Comparison of ENCODE assay signal across 14 cellular contexts in the genomic region with DNA sequence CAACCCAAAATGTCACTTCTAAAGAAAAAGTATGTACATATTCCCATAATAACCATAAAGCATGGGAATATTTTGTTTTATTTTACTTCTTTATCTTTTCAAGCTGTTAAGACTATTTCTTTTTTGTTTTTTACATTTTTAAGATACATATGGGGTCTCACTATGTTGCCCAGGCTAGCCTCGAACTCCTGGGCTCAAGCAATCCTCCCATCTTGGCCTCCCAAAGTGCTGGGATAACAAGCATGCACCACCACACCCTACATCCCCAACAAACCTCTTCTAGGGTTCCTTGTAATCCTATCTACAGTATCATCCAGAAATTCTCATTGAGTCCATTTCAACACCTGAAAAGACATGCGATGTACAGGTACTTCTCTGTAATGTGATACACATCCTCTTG.
DNase-seq lines count a peak whose midpoint lies in the region; ATAC-seq and TF ChIP-seq lines count a peak whose summit lies in the region.
"Had no signal": no experiment of that assay in that cellular context is flagged by ENCODE, and none has a peak within 500 bp of the region (broad histone marks: within the 10 kb centered on the region; RNA-seq: fewer than 3 reads in every experiment).

No MANE protein-coding gene starts in this region.

- ATAC-seq in right cardiac atrium, result no peak
- no peak for ATAC-seq in lower lobe of right lung
- ATAC-seq in GM19452 (IDR thresholded peaks at IDR 0.05; ENCODE audit: unreplicated experiment), result no peak

- H3K27me3 ChIP-seq in left ventricle myocardium inferior (ENCODE audit: low read depth) (no peaks in the 10 kb centered on the region), right cardiac atrium (ENCODE audit: control insufficient read depth, insufficient read depth) (no peaks in the 10 kb centered on the region), lower lobe of right lung (ENCODE audit: low read depth) (no peaks in the 10 kb centered on the region), stomach smooth muscle (ENCODE audit: control insufficient read depth in 1 of 2, insufficient read depth in 2 of 2, low read length in 2 of 2) (no peaks in the 10 kb centered on the region), colonic mucosa (no peaks in the 10 kb centered on the region)

- CTCF ChIA-PET in GM10248 (lab: Yijun Ruan, JAX), result interaction anchor here (1.0 kb wide), 1 partner anchor 16 kb away, joined by 4 read pairs; no protein-coding TSS in a partner anchor

- no peaks in the 10 kb centered on the region for H3K9me3 ChIP-seq in left ventricle myocardium inferior (replicated peaks)
- H3K9me3 ChIP-seq in right cardiac atrium (ENCODE audit: control insufficient read depth, low read length), result no peaks in the 10 kb centered on the region
- H3K9me3 ChIP-seq in lower lobe of right lung, result no peaks in the 10 kb centered on the region
- H3K9me3 ChIP-seq in stomach smooth muscle (ENCODE audit: control insufficient read depth in 2 of 2, low read length in 2 of 2), result no peaks in the 10 kb centered on the region
- no peaks in the 10 kb centered on the region for H3K9me3 ChIP-seq in colonic mucosa

- intact Hi-C loops in left ventricle myocardium inferior (cut with micrococcal nuclease) (no loop called here), right cardiac atrium (cut with DNase I) (no loop called here), lower lobe of right lung (cut with DNase I) (no loop called here), colonic mucosa (cut with DNase I) (no loop called here)

- DNase-seq in left ventricle myocardium inferior (no peak), right cardiac atrium (no peak), lower lobe of right lung (no peak), GM10248 (ENCODE audit: extremely low spot score) (no peak), colonic mucosa (no peak)
- DNase-seq in stimulated activated naive CD4-positive, alpha-beta T cell treated with Interleukin-2 at 50 U/mL for 16 hours (lab: John Stamatoyannopoulos, UW), result no peak
- DNase-seq: C1 segment of cervical spinal cord, GF-D8, NCI-H1048, NCI-H1436 treated with DMSO at 0.1 percent for 48 hours, NCI-H524 had no signal

- POLR2A ChIA-PET in GM10248 (lab: Yijun Ruan, JAX), result no interaction called here

- peaks cover 27% of the 10 kb centered on the region for H3K4me1 ChIP-seq in left ventricle myocardium inferior
- peaks cover 2% of the 10 kb centered on the region for H3K4me1 ChIP-seq in right cardiac atrium (ENCODE audit: control insufficient read depth, insufficient read depth, low read length)
- H3K4me1 ChIP-seq in lower lobe of right lung, result peaks cover 16% of the 10 kb centered on the region
- H3K4me1 ChIP-seq in stomach smooth muscle (ENCODE audit: control insufficient read depth, insufficient read depth, low read length), result peaks cover 18% of the 10 kb centered on the region
- H3K4me1 ChIP-seq in colonic mucosa, result no peaks in the 10 kb centered on the region

- TF ChIP-seq CTCF in left ventricle myocardium inferior (IDR thresholded peaks at IDR 0.05; ENCODE audit: borderline replicate concordance), result no peak
- TF ChIP-seq CTCF in lower lobe of right lung (IDR thresholded peaks at IDR 0.05), result no peak
- TF ChIP-seq CTCF in GM10248 (IDR thresholded peaks at IDR 0.05; ENCODE audit: control extremely low read depth, extremely low read depth, low read depth, missing control alignments), result no peak
- no peak for TF ChIP-seq CTCF in colonic mucosa (IDR thresholded peaks at IDR 0.05)

- H3K27ac ChIP-seq in left ventricle myocardium inferior (replicated peaks) (peak overlapping the region; percentile 79), right cardiac atrium (ENCODE audit: low read length) (no peak overlapping the region), lower lobe of right lung (peak overlapping the region; percentile 29), stomach smooth muscle (ENCODE audit: low read length) (peak overlapping the region; percentile 87), colonic mucosa (no peak overlapping the region)
- H3K27ac ChIP-seq: KMS-11 had no signal

- WGBS in right cardiac atrium, result 96% methylated on average over 2 of the region's 2 CpGs

- H3K4me3 ChIP-seq in left ventricle myocardium inferior (no peak overlapping the region), right cardiac atrium (ENCODE audit: low read length) (no peak overlapping the region), lower lobe of right lung (no peak overlapping the region), stomach smooth muscle (ENCODE audit: low read length in 2 of 2) (no peak overlapping the region), colonic mucosa (no peak overlapping the region)

- no peak overlapping the region for H3K9ac ChIP-seq in stomach smooth muscle (ENCODE audit: low read length in 2 of 2)
- no peak overlapping the region for H3K9ac ChIP-seq in colonic mucosa (ENCODE audit: low read depth in 2 of 2, low read length in 2 of 2)
- H3K9ac ChIP-seq: KMS-11 had no signal

- H3K36me3 ChIP-seq in left ventricle myocardium inferior (no peaks in the 10 kb centered on the region), lower lobe of right lung (no peaks in the 10 kb centered on the region), stomach smooth muscle (ENCODE audit: control insufficient read depth in 2 of 2, insufficient read depth in 2 of 2, low read length in 2 of 2) (no peaks in the 10 kb centered on the region), colonic mucosa (no peaks in the 10 kb centered on the region)

Comparison
In these comparisons a context has a peak if more than half of its experiments do, and no peak if none do; other contexts are left out.
1. H3K27ac ChIP-seq: peak in left ventricle myocardium inferior (single experiment), lower lobe of right lung (single experiment) and stomach smooth muscle (single experiment); none in right cardiac atrium (single experiment) and colonic mucosa (single experiment).